ENCODE assay signal across 27 cellular contexts in genomic region chr11:62233730-62234129, GRCh38. TPM values are rescaled to one million over a fixed set of nuclear protein-coding genes. Genes with fewer than 3 reads are reported as not detected.
DNase-seq lines count a peak whose midpoint lies in the region; ATAC-seq, FAIRE-seq and TF ChIP-seq lines count a peak whose summit lies in the region.
"Had no signal": no experiment of that assay in that cellular context is flagged by ENCODE, and none has a peak within 500 bp of the region (broad histone marks: within the 10 kb centered on the region; RNA-seq: fewer than 3 reads in every experiment).

No MANE protein-coding gene starts in this region.

- intact Hi-C loops in HepG2 (cut with micrococcal nuclease; ENCODE audit: unreplicated experiment), result no loop called here
- intact Hi-C loops in right lobe of liver (cut with DNase I), result no loop called here

- H3K4me3 ChIP-seq in HepG2 (replicated peaks in 1 of 3; ENCODE audit: insufficient read depth in 1 of 3, low read depth in 2 of 3, low read length in 3 of 3) (no peak overlapping the region), right lobe of liver (no peak overlapping the region), MM.1S (ENCODE audit: low read length) (no peak overlapping the region), GM23338 (no peak overlapping the region)
- H3K4me3 ChIP-seq: body of pancreas, HAP-1, heart right ventricle, testis had no signal

- TF ChIP-seq POLR2A in HepG2 (IDR thresholded peaks at IDR 0.05; ENCODE audit: insufficient read depth in 1 of 2, low read depth in 2 of 2, low read length in 2 of 2), result no peak
- TF ChIP-seq POLR2A in right lobe of liver (IDR thresholded peaks at IDR 0.05), result no peak

- H3K27me3 Mint-ChIP-seq in chondrocyte (ENCODE audit: low read depth), result peaks cover 44% of the 10 kb centered on the region
- peaks cover 1% of the 10 kb centered on the region for H3K27me3 Mint-ChIP-seq in GM23338 (ENCODE audit: insufficient read depth, low read depth, poor library complexity)

- H3K79me2 ChIP-seq in HepG2 (ENCODE audit: insufficient read depth, low read length) (no peaks in the 10 kb centered on the region), MM.1S (ENCODE audit: low read length) (no peaks in the 10 kb centered on the region), GM23338 (replicated peaks; ENCODE audit: insufficient read depth) (no peaks in the 10 kb centered on the region)

- no peak for TF ChIP-seq EP300 in HepG2 (IDR thresholded peaks at IDR 0.05; ENCODE audit: low read depth in 2 of 2, low read length in 2 of 2)
- no peak for TF ChIP-seq EP300 in HepG2 (CRISPR knock-in tag; IDR thresholded peaks at IDR 0.05; ENCODE audit: borderline replicate concordance)

- H3K9me2 ChIP-seq in MM.1S (replicated peaks; ENCODE audit: insufficient read depth, low read length), result no peaks in the 10 kb centered on the region
- H3K9me2 ChIP-seq in GM23338 (ENCODE audit: insufficient read depth), result no peaks in the 10 kb centered on the region

- ATAC-seq in HepG2, result no peak
- ATAC-seq in right lobe of liver, result no peak
- ATAC-seq in HG03159 (IDR thresholded peaks at IDR 0.05; ENCODE audit: unreplicated experiment), result no peak
- ATAC-seq in GM23338, result no peak
- ATAC-seq: activated T-cell treated with anti-CD3 and anti-CD28 coated beads, Interleukin-2, amount 50 U/mL, for 72 hours; body of pancreas; heart right ventricle; natural killer cell; Right ventricle myocardium inferior; WTC11 had no signal

- CTCF ChIA-PET in HepG2 (lab: Yijun Ruan, JAX; ENCODE audit: low intra/inter-chr PET ratio, low total read pairs), result interaction anchor here (1.1 to 1.4 kb wide), 2 partner anchors 77 to 91 kb away, joined by 4 to 5 read pairs; no protein-coding TSS in a partner anchor

- no peak for FAIRE-seq in HepG2 (lab: Jason Lieb, UNC)
- FAIRE-seq in RCC 7860 (lab: Jason Lieb, UNC), result no peak
- FAIRE-seq: islet of Langerhans had no signal

- no peaks in the 10 kb centered on the region for H3K36me3 ChIP-seq in HepG2 (replicated peaks in 1 of 2; ENCODE audit: control insufficient read depth in 1 of 2, insufficient read depth in 2 of 2, low read length in 2 of 2)
- no peaks in the 10 kb centered on the region for H3K36me3 ChIP-seq in right lobe of liver
- H3K36me3 ChIP-seq in MM.1S (replicated peaks; ENCODE audit: insufficient read depth, low read length), result no peaks in the 10 kb centered on the region
- H3K36me3 ChIP-seq in GM23338 (ENCODE audit: insufficient read depth), result no peaks in the 10 kb centered on the region
- H3K36me3 ChIP-seq: HAP-1, heart right ventricle had no signal

- no peaks in the 10 kb centered on the region for H3K36me3 Mint-ChIP-seq in chondrocyte (ENCODE audit: low read depth)
- H3K36me3 Mint-ChIP-seq in GM23338 (ENCODE audit: low read depth), result no peaks in the 10 kb centered on the region
- H3K36me3 Mint-ChIP-seq: activated naive CD8-positive, alpha-beta T cell; memory B cell; natural killer cell; WTC11 had no signal

- H3K9me3 Mint-ChIP-seq in chondrocyte (ENCODE audit: low read depth), result no peaks in the 10 kb centered on the region
- H3K9me3 Mint-ChIP-seq in GM23338, result peaks cover 3% of the 10 kb centered on the region; the same call in 1 of the 3 replicates
- H3K9me3 Mint-ChIP-seq: activated T-cell treated with anti-CD3 and anti-CD28 coated beads, Interleukin-2, amount 50 U/mL, for 72 hours; memory B cell; natural killer cell; T-helper 1 cell treated with Interleukin-12 subunit alpha and Interleukin-12 subunit beta and Interleukin-4 antibody, amounts not matched to agents 30 μg/mL and 1 μg/mL, for 36 hours had no signal

- H3K27ac ChIP-seq in HepG2 (ENCODE audit: extremely low read length, insufficient read depth, low read length) (no peak overlapping the region), right lobe of liver (no peak overlapping the region), MM.1S (ENCODE audit: low read length) (no peak overlapping the region), GM23338 (ENCODE audit: low read depth) (no peak overlapping the region)
- H3K27ac ChIP-seq: body of pancreas, heart right ventricle, testis had no signal

- in situ Hi-C loops in HepG2 (cut with HindIII; ENCODE audit: extremely low pct_ligation_motif_present, low pct_unique_long_range_greater_than_20kb), result no loop called here

- H2AFZ ChIP-seq in HepG2 (ENCODE audit: low read length) (no peak overlapping the region), MM.1S (ENCODE audit: low read length) (no peak overlapping the region), GM23338 (no peak overlapping the region)

- H4K20me1 ChIP-seq in HepG2 (ENCODE audit: insufficient read depth, low read length), result no peaks in the 10 kb centered on the region
- no peaks in the 10 kb centered on the region for H4K20me1 ChIP-seq in MM.1S (ENCODE audit: insufficient read depth, low read length)
- H4K20me1 ChIP-seq in GM23338 (replicated peaks; ENCODE audit: insufficient read depth), result no peaks in the 10 kb centered on the region

- H3K27ac Mint-ChIP-seq in chondrocyte (ENCODE audit: unreplicated experiment) (no peak overlapping the region), GM23338 (no peak overlapping the region)
- H3K27ac Mint-ChIP-seq: activated naive CD8-positive, alpha-beta T cell; activated T-cell treated with anti-CD3 and anti-CD28 coated beads, Interleukin-2, amount 50 U/mL, for 72 hours; memory B cell; natural killer cell; WTC11 had no signal

- TF ChIP-seq RAD21 in HepG2 (CRISPR knock-in tag; IDR thresholded peaks at IDR 0.05), result no peak

- H3K9me3 ChIP-seq in HepG2 (ENCODE audit: low read length), result no peaks in the 10 kb centered on the region
- H3K9me3 ChIP-seq in right lobe of liver, result no peaks in the 10 kb centered on the region
- no peaks in the 10 kb centered on the region for H3K9me3 ChIP-seq in MM.1S (replicated peaks; ENCODE audit: insufficient read depth, low read length)
- H3K9me3 ChIP-seq: body of pancreas, HAP-1, heart right ventricle, testis had no signal

- H3K27me3 ChIP-seq in HepG2 (ENCODE audit: control insufficient read depth in 1 of 2, insufficient read depth in 2 of 2, low read length in 2 of 2), result peaks cover 0 to 17% of the 10 kb centered on the region in 2 experiments; a peak in 2 of 5 replicates
- no peaks in the 10 kb centered on the region for H3K27me3 ChIP-seq in right lobe of liver
- H3K27me3 ChIP-seq in MM.1S (replicated peaks; ENCODE audit: insufficient read depth, low read length), result no peaks in the 10 kb centered on the region; the same call in 1 of the 2 replicates
- no peaks in the 10 kb centered on the region for H3K27me3 ChIP-seq in GM23338 (ENCODE audit: insufficient read depth)
- H3K27me3 ChIP-seq: body of pancreas, testis had no signal

- H3K4me1 ChIP-seq in HepG2 (ENCODE audit: insufficient read depth, low read length) (no peaks in the 10 kb centered on the region), right lobe of liver (no peaks in the 10 kb centered on the region), MM.1S (ENCODE audit: low read length) (no peaks in the 10 kb centered on the region), GM23338 (ENCODE audit: insufficient read depth) (no peaks in the 10 kb centered on the region)
- H3K4me1 ChIP-seq: body of pancreas, HAP-1, heart right ventricle, testis had no signal

- TF ChIP-seq CTCF in HepG2 (CRISPR knock-in tag; IDR thresholded peaks at IDR 0.05) (peak; percentile 46), right lobe of liver (IDR thresholded peaks at IDR 0.05) (no peak), MM.1S (IDR thresholded peaks at IDR 0.05; ENCODE audit: low read length) (peak; percentile 26), chondrocyte (IDR thresholded peaks at IDR 0.05) (peak; percentile 21), GM23338 (conservative IDR thresholded peaks at IDR 0.05; ENCODE audit: low read depth in 2 of 2) (no peak; a peak in 1 of 4 replicates)

- H3F3A ChIP-seq in MM.1S (ENCODE audit: insufficient read depth, low read length) (no peaks in the 10 kb centered on the region), GM23338 (replicated peaks; ENCODE audit: low read depth) (no peaks in the 10 kb centered on the region)

- DNase-seq in HepG2 (ENCODE audit: low spot score), result no peak
- DNase-seq in right lobe of liver, result no peak
- peak; percentile 37 for DNase-seq in MM.1S
- DNase-seq in chondrocyte (ENCODE audit: low spot score), result no peak
- DNase-seq in RCC 7860 (ENCODE audit: low spot score), result no peak
- DNase-seq in foreskin melanocyte, result no peak
- no peak for DNase-seq in GM23338 (ENCODE audit: low spot score)
- DNase-seq: activated T-cell treated with anti-CD3 and anti-CD28 coated beads, Interleukin-2, amount 50 U/mL, for 72 hours; body of pancreas; Calu3; cortex of kidney; heart right ventricle; natural killer cell; NCI-H2029; NCI-H748 treated with DMSO at 0.1 percent for 48 hours; testis had no signal

- BruUV-seq in HepG2 (replicated peaks; lab: Mats Ljungman, UMichigan), result no TSS peak

- H3K4me3 Mint-ChIP-seq in chondrocyte (ENCODE audit: unreplicated experiment) (no peak overlapping the region), GM23338 (no peak overlapping the region)
- H3K4me3 Mint-ChIP-seq: activated naive CD8-positive, alpha-beta T cell; activated T-cell treated with anti-CD3 and anti-CD28 coated beads, Interleukin-2, amount 50 U/mL, for 72 hours; memory B cell; natural killer cell; T-helper 1 cell treated with Interleukin-12 subunit alpha and Interleukin-12 subunit beta and Interleukin-4 antibody, amounts not matched to agents 30 μg/mL and 1 μg/mL, for 36 hours; WTC11 had no signal

- H3K9ac ChIP-seq in HepG2 (ENCODE audit: insufficient read depth, low read depth, low read length), result no peak overlapping the region
- no peak overlapping the region for H3K9ac ChIP-seq in MM.1S (ENCODE audit: low read length)

- H3K4me1 Mint-ChIP-seq in chondrocyte (ENCODE audit: low read depth) (no peaks in the 10 kb centered on the region), GM23338 (no peaks in the 10 kb centered on the region; the same call in 2 of the 3 replicates)
- H3K4me1 Mint-ChIP-seq: memory B cell, natural killer cell, WTC11 had no signal

- POLR2A ChIA-PET in HepG2 (lab: Yijun Ruan, JAX), result no interaction called here

- H3K4me2 ChIP-seq in HepG2 (ENCODE audit: low read depth, low read length) (no peak overlapping the region), MM.1S (ENCODE audit: low read depth, low read length) (no peak overlapping the region), GM23338 (no peak overlapping the region)

RNA-seq across cellular contexts. Expression of gene SCGB1D2, which starts 8.3 kb away (rescaled TPM):
- total RNA-seq in HepG2 (2016; rRNA removed; fragmentation: Illumina TruSeq; extraction: Trizol), result not detected in 2 replicates
- not detected in 2 replicates for total RNA-seq in HepG2 (2016; cell fraction: cytosol; rRNA removed; fragmentation: Illumina TruSeq; extraction: Trizol; ENCODE audit: low read depth)
- not detected in 2 replicates for total RNA-seq in HepG2 (2016; cell fraction: insoluble cytoplasmic fraction; rRNA removed; fragmentation: Illumina TruSeq; extraction: Trizol)
- total RNA-seq in HepG2 (2016; cell fraction: membrane; rRNA removed; fragmentation: Illumina TruSeq; extraction: Trizol), result not detected in 2 replicates
- total RNA-seq in HepG2 (2016; cell fraction: nucleus; rRNA removed; fragmentation: Illumina TruSeq; extraction: Trizol), result not detected in 2 replicates
- polyA plus RNA-seq in HepG2 (2011; rRNA removed), result not detected in 2 replicates
- not detected in 2 replicates for polyA plus RNA-seq in HepG2 (2011; cell fraction: cytosol; rRNA removed)
- polyA plus RNA-seq in HepG2 (2011; cell fraction: nucleus; rRNA removed), result not detected in 2 replicates
- polyA plus RNA-seq in HepG2 (2012), result not detected in 2 replicates
- polyA plus RNA-seq in HepG2 (2016; cell fraction: cytosol; fragmentation: Illumina TruSeq; extraction: Trizol; ENCODE audit: low read depth), result not detected in 2 replicates
- not detected in 2 replicates for polyA plus RNA-seq in HepG2 (2016; cell fraction: insoluble cytoplasmic fraction; fragmentation: Illumina TruSeq; extraction: Trizol; ENCODE audit: low read depth)
- not detected in 2 replicates for polyA plus RNA-seq in HepG2 (2016; cell fraction: membrane; fragmentation: Illumina TruSeq; extraction: Trizol; ENCODE audit: low read depth)
- not detected in 2 replicates for polyA plus RNA-seq in HepG2 (2016; cell fraction: nucleus; fragmentation: Illumina TruSeq; extraction: Trizol; ENCODE audit: insufficient read depth, low read depth)
- not detected in 2 replicates for polyA minus RNA-seq in HepG2 (2011; rRNA and poly(A)+ RNA removed; ENCODE audit: low replicate concordance)
- polyA minus RNA-seq in HepG2 (2011; cell fraction: cytosol; rRNA and poly(A)+ RNA removed), result not detected in 2 replicates
- polyA minus RNA-seq in HepG2 (2011; cell fraction: nucleus; rRNA and poly(A)+ RNA removed), result not detected in 2 replicates
- not detected for total RNA-seq in right lobe of liver
- not detected in 3 replicates for total RNA-seq in chondrocyte
- not detected in 2 replicates for total RNA-seq in GM23338 (2014; rRNA removed; shearing (Covaris generic))
- polyA plus RNA-seq in GM23338 (2016; fragmentation: Nextera tagmentation; extraction: Ambion mirVana), result not detected in 2 replicates
- total RNA-seq: activated T-cell treated with anti-CD3 and anti-CD28 coated beads, Interleukin-2, amount 50 U/mL, for 72 hours; body of pancreas; Calu3; HT-29; natural killer cell; posterior vena cava; testis; WTC11 had no signal
- polyA plus RNA-seq: esophagus had no signal

RNA-seq across cellular contexts. Expression of gene SCGB2A1, which starts 25.3 kb away (rescaled TPM):
- not detected in 2 replicates for total RNA-seq in HepG2 (2016; rRNA removed; fragmentation: Illumina TruSeq; extraction: Trizol)
- total RNA-seq in HepG2 (2016; cell fraction: cytosol; rRNA removed; fragmentation: Illumina TruSeq; extraction: Trizol; ENCODE audit: low read depth), result not detected in 2 replicates
- not detected in 2 replicates for total RNA-seq in HepG2 (2016; cell fraction: insoluble cytoplasmic fraction; rRNA removed; fragmentation: Illumina TruSeq; extraction: Trizol)
- not detected in 2 replicates for total RNA-seq in HepG2 (2016; cell fraction: membrane; rRNA removed; fragmentation: Illumina TruSeq; extraction: Trizol)
- not detected in 2 replicates for total RNA-seq in HepG2 (2016; cell fraction: nucleus; rRNA removed; fragmentation: Illumina TruSeq; extraction: Trizol)
- polyA plus RNA-seq in HepG2 (2011; rRNA removed), result not detected in 2 replicates
- polyA plus RNA-seq in HepG2 (2011; cell fraction: cytosol; rRNA removed), result not detected in 2 replicates
- polyA plus RNA-seq in HepG2 (2011; cell fraction: nucleus; rRNA removed), result not detected in 2 replicates
- not detected in 2 replicates for polyA plus RNA-seq in HepG2 (2012)
- polyA plus RNA-seq in HepG2 (2016; cell fraction: cytosol; fragmentation: Illumina TruSeq; extraction: Trizol; ENCODE audit: low read depth), result 0.33 TPM in 1 of 2 replicates, not detected in the other
- polyA plus RNA-seq in HepG2 (2016; cell fraction: insoluble cytoplasmic fraction; fragmentation: Illumina TruSeq; extraction: Trizol; ENCODE audit: low read depth), result not detected in 2 replicates
- polyA plus RNA-seq in HepG2 (2016; cell fraction: membrane; fragmentation: Illumina TruSeq; extraction: Trizol; ENCODE audit: low read depth), result not detected in 2 replicates
- polyA plus RNA-seq in HepG2 (2016; cell fraction: nucleus; fragmentation: Illumina TruSeq; extraction: Trizol; ENCODE audit: insufficient read depth, low read depth), result not detected in 2 replicates
- polyA minus RNA-seq in HepG2 (2011; rRNA and poly(A)+ RNA removed; ENCODE audit: low replicate concordance), result not detected in 2 replicates
- polyA minus RNA-seq in HepG2 (2011; cell fraction: cytosol; rRNA and poly(A)+ RNA removed), result not detected in 2 replicates
- polyA minus RNA-seq in HepG2 (2011; cell fraction: nucleus; rRNA and poly(A)+ RNA removed), result not detected in 2 replicates
- not detected for total RNA-seq in right lobe of liver
- total RNA-seq in chondrocyte, result not detected in 3 replicates
- not detected in 2 replicates for total RNA-seq in GM23338 (2014; rRNA removed; shearing (Covaris generic))
- not detected in 2 replicates for polyA plus RNA-seq in GM23338 (2016; fragmentation: Nextera tagmentation; extraction: Ambion mirVana)
- total RNA-seq: activated T-cell treated with anti-CD3 and anti-CD28 coated beads, Interleukin-2, amount 50 U/mL, for 72 hours; Calu3; heart right ventricle; HT-29; natural killer cell; posterior vena cava; Right ventricle myocardium inferior; testis; WTC11 had no signal
- polyA plus RNA-seq: heart right ventricle had no signal

RNA-seq across cellular contexts. Expression of gene SCGB2A2, which starts 36.2 kb away (rescaled TPM):
- total RNA-seq in HepG2 (2016; rRNA removed; fragmentation: Illumina TruSeq; extraction: Trizol), result not detected in 2 replicates
- total RNA-seq in HepG2 (2016; cell fraction: cytosol; rRNA removed; fragmentation: Illumina TruSeq; extraction: Trizol; ENCODE audit: low read depth), result not detected in 2 replicates
- total RNA-seq in HepG2 (2016; cell fraction: insoluble cytoplasmic fraction; rRNA removed; fragmentation: Illumina TruSeq; extraction: Trizol), result not detected in 2 replicates
- not detected in 2 replicates for total RNA-seq in HepG2 (2016; cell fraction: membrane; rRNA removed; fragmentation: Illumina TruSeq; extraction: Trizol)
- not detected in 2 replicates for total RNA-seq in HepG2 (2016; cell fraction: nucleus; rRNA removed; fragmentation: Illumina TruSeq; extraction: Trizol)
- 0.12 and 0.40 TPM in 2 replicates for polyA plus RNA-seq in HepG2 (2011; rRNA removed)
- polyA plus RNA-seq in HepG2 (2011; cell fraction: cytosol; rRNA removed), result not detected in 2 replicates
- not detected in 2 replicates for polyA plus RNA-seq in HepG2 (2011; cell fraction: nucleus; rRNA removed)
- not detected in 2 replicates for polyA plus RNA-seq in HepG2 (2012)
- not detected in 2 replicates for polyA plus RNA-seq in HepG2 (2016; cell fraction: cytosol; fragmentation: Illumina TruSeq; extraction: Trizol; ENCODE audit: low read depth)
- polyA plus RNA-seq in HepG2 (2016; cell fraction: insoluble cytoplasmic fraction; fragmentation: Illumina TruSeq; extraction: Trizol; ENCODE audit: low read depth), result not detected in 2 replicates
- polyA plus RNA-seq in HepG2 (2016; cell fraction: membrane; fragmentation: Illumina TruSeq; extraction: Trizol; ENCODE audit: low read depth), result not detected in 2 replicates
- not detected in 2 replicates for polyA plus RNA-seq in HepG2 (2016; cell fraction: nucleus; fragmentation: Illumina TruSeq; extraction: Trizol; ENCODE audit: insufficient read depth, low read depth)
- polyA minus RNA-seq in HepG2 (2011; rRNA and poly(A)+ RNA removed; ENCODE audit: low replicate concordance), result not detected in 2 replicates
- not detected in 2 replicates for polyA minus RNA-seq in HepG2 (2011; cell fraction: cytosol; rRNA and poly(A)+ RNA removed)
- polyA minus RNA-seq in HepG2 (2011; cell fraction: nucleus; rRNA and poly(A)+ RNA removed), result not detected in 2 replicates
- not detected for total RNA-seq in right lobe of liver
- total RNA-seq in chondrocyte, result not detected in 3 replicates
- total RNA-seq in GM23338 (2014; rRNA removed; shearing (Covaris generic)), result not detected in 2 replicates
- not detected in 2 replicates for polyA plus RNA-seq in GM23338 (2016; fragmentation: Nextera tagmentation; extraction: Ambion mirVana)
- total RNA-seq: activated T-cell treated with anti-CD3 and anti-CD28 coated beads, Interleukin-2, amount 50 U/mL, for 72 hours; body of pancreas; Calu3; heart right ventricle; HT-29; natural killer cell; posterior vena cava; Right ventricle myocardium inferior; testis; WTC11 had no signal
- polyA plus RNA-seq: esophagus, heart right ventricle had no signal

RNA-seq across cellular contexts. Expression of gene SCGB1D1, which starts 43.7 kb away (rescaled TPM):
- not detected in 2 replicates for total RNA-seq in HepG2 (2016; rRNA removed; fragmentation: Illumina TruSeq; extraction: Trizol)
- total RNA-seq in HepG2 (2016; cell fraction: cytosol; rRNA removed; fragmentation: Illumina TruSeq; extraction: Trizol; ENCODE audit: low read depth), result not detected in 2 replicates
- not detected in 2 replicates for total RNA-seq in HepG2 (2016; cell fraction: insoluble cytoplasmic fraction; rRNA removed; fragmentation: Illumina TruSeq; extraction: Trizol)
- total RNA-seq in HepG2 (2016; cell fraction: membrane; rRNA removed; fragmentation: Illumina TruSeq; extraction: Trizol), result not detected in 2 replicates
- not detected in 2 replicates for total RNA-seq in HepG2 (2016; cell fraction: nucleus; rRNA removed; fragmentation: Illumina TruSeq; extraction: Trizol)
- not detected in 2 replicates for polyA plus RNA-seq in HepG2 (2011; rRNA removed)
- polyA plus RNA-seq in HepG2 (2011; cell fraction: cytosol; rRNA removed), result not detected in 2 replicates
- polyA plus RNA-seq in HepG2 (2011; cell fraction: nucleus; rRNA removed), result not detected in 2 replicates
- not detected in 2 replicates for polyA plus RNA-seq in HepG2 (2012)
- not detected in 2 replicates for polyA plus RNA-seq in HepG2 (2016; cell fraction: cytosol; fragmentation: Illumina TruSeq; extraction: Trizol; ENCODE audit: low read depth)
- polyA plus RNA-seq in HepG2 (2016; cell fraction: insoluble cytoplasmic fraction; fragmentation: Illumina TruSeq; extraction: Trizol; ENCODE audit: low read depth), result not detected in 2 replicates
- not detected in 2 replicates for polyA plus RNA-seq in HepG2 (2016; cell fraction: membrane; fragmentation: Illumina TruSeq; extraction: Trizol; ENCODE audit: low read depth)
- polyA plus RNA-seq in HepG2 (2016; cell fraction: nucleus; fragmentation: Illumina TruSeq; extraction: Trizol; ENCODE audit: insufficient read depth, low read depth), result not detected in 2 replicates
- polyA minus RNA-seq in HepG2 (2011; rRNA and poly(A)+ RNA removed; ENCODE audit: low replicate concordance), result not detected in 2 replicates
- polyA minus RNA-seq in HepG2 (2011; cell fraction: cytosol; rRNA and poly(A)+ RNA removed), result not detected in 2 replicates
- not detected in 2 replicates for polyA minus RNA-seq in HepG2 (2011; cell fraction: nucleus; rRNA and poly(A)+ RNA removed)
- not detected for total RNA-seq in right lobe of liver
- total RNA-seq in chondrocyte, result not detected in 3 replicates
- not detected in 2 replicates for total RNA-seq in GM23338 (2014; rRNA removed; shearing (Covaris generic))
- polyA plus RNA-seq in GM23338 (2016; fragmentation: Nextera tagmentation; extraction: Ambion mirVana), result not detected in 2 replicates
- total RNA-seq: activated T-cell treated with anti-CD3 and anti-CD28 coated beads, Interleukin-2, amount 50 U/mL, for 72 hours; body of pancreas; Calu3; heart right ventricle; HT-29; natural killer cell; posterior vena cava; Right ventricle myocardium inferior; testis; WTC11 had no signal
- polyA plus RNA-seq: esophagus, heart right ventricle had no signal

Comparison
In these comparisons a context has a peak if more than half of its experiments do, and no peak if none do; other contexts are left out.
1. CTCF ChIP-seq: peak in HepG2 (single experiment), MM.1S (single experiment) and chondrocyte (single experiment); none in right lobe of liver (0 of 4) and GM23338 (0 of 2).